In the genomic region with DNA sequence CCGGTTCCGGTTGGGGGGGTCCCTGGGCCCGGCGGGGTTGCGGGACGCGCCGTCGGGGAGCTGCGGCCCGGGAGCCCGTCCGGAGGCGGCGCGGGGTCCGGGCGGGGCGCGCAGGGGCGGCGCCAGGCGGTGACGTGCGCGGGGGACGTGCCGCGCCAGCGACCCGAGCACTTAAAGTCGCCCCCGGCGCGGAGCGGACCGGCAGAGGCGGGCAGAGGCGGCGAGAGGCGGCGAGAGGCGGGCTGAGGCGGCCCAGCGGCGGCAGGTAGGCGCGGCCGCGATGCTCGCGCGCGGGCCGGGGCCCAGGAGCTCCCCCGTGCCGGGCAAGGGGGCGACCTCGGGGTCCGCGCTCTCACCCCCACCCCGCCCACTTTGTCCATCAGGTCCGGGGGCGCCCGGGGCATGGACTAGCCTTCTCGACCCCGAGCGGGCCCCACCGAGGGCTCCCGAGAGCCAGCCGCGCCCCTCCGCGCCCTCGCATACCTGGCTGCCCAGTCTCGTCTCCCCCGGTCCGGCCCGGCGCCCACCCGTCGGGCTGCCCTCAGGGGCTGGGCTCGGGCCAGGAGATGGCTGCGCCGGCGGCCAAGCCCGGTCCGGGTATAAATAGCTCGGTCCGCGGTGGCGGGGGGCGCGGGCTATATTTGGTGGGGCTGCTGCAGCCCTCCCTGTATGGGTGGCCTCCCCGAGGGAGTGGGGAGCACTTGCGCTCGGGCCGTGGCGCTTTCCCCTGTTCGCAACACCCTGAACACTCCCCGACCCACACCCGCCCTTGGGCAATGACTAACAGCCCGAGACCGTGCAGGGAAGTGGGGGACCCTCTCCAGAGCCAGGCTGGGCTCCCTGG, we compare ENCODE assay signal across 1 cellular context.
TF ChIP-seq lines count a peak whose summit lies in the region.

A gene (plus strand): TSS at position 201 of the 844 bp plus-strand sequence. CDS start 6,967 bp downstream, outside the sequence.

TF ChIP-seq in H1, 55 proteins besides CTCF, POLR2A, EP300 and RAD21:
- TF ChIP-seq SIN3A (conservative IDR thresholded peaks at IDR 0.05 in 1 of 2, IDR thresholded peaks at IDR 0.05 in 1 of 2; ENCODE audit: low read depth in 1 of 2, low read length in 2 of 2) (no peak), KDM4A (IDR thresholded peaks at IDR 0.05; ENCODE audit: low read depth, low read length, severe bottlenecking) (no peak), CHD2 (IDR thresholded peaks at IDR 0.05; ENCODE audit: low read length) (no peak), NRF1 (IDR thresholded peaks at IDR 0.05; ENCODE audit: low read depth, low read length) (no peak), TAF1 (IDR thresholded peaks at IDR 0.05; ENCODE audit: low read depth, low read length) (peak; percentile 67; the same call in 1 of the 2 replicates), RNF2 (IDR thresholded peaks at IDR 0.05; ENCODE audit: borderline replicate concordance, low read depth, low read length, missing control alignments, poor library complexity, severe bottlenecking) (no peak), SAP30 (IDR thresholded peaks at IDR 0.05; ENCODE audit: insufficient read depth, insufficient replicate concordance, low read length) (no peak), SP2 (IDR thresholded peaks at IDR 0.05; ENCODE audit: low read length) (no peak), BACH1 (IDR thresholded peaks at IDR 0.05; ENCODE audit: low read length) (no peak), TBP (IDR thresholded peaks at IDR 0.05; ENCODE audit: low read depth, low read length) (peak; percentile 63; the same call in 1 of the 2 replicates), CBX5 (IDR thresholded peaks at IDR 0.05; ENCODE audit: low read depth, low read length) (no peak), PHF8 (conservative IDR thresholded peaks at IDR 0.05; ENCODE audit: low read depth, low read length) (peak; percentile 32; the same call in 1 of the 2 replicates), TEAD4 (IDR thresholded peaks at IDR 0.05; ENCODE audit: low read depth, low read length) (no peak), BCL11A (IDR thresholded peaks at IDR 0.05; ENCODE audit: low read depth in 2 of 2, low read length in 2 of 2) (no peak), JUN (IDR thresholded peaks at IDR 0.05; ENCODE audit: low read depth, low read length) (no peak), KDM5A (IDR thresholded peaks at IDR 0.05; ENCODE audit: low read length) (no peak), EZH2 (IDR thresholded peaks at IDR 0.05; ENCODE audit: low read depth, low read length, severe bottlenecking) (peak; percentile 47), RFX5 (IDR thresholded peaks at IDR 0.05; ENCODE audit: borderline replicate concordance, low read depth, low read length) (no peak), FOSL1 (IDR thresholded peaks at IDR 0.05; ENCODE audit: insufficient read depth, low read depth, low read length) (no peak), SP4 (IDR thresholded peaks at IDR 0.05; ENCODE audit: low read length) (no peak), JUND (IDR thresholded peaks at IDR 0.05; ENCODE audit: low read length) (no peak), ZNF274 (IDR thresholded peaks at IDR 0.05; ENCODE audit: borderline replicate concordance, extremely low read depth, low read length) (no peak), TCF12 (IDR thresholded peaks at IDR 0.05; ENCODE audit: low read depth, low read length) (no peak), EGR1 (IDR thresholded peaks at IDR 0.05; ENCODE audit: borderline replicate concordance, low read depth, low read length) (no peak), CTBP2 (IDR thresholded peaks at IDR 0.05; ENCODE audit: borderline replicate concordance, insufficient read depth, insufficient read length, low read length) (no peak), RBBP5 (IDR thresholded peaks at IDR 0.05; ENCODE audit: borderline replicate concordance, low read depth, low read length) (no peak), BRCA1 (IDR thresholded peaks at IDR 0.05; ENCODE audit: low read depth, low read length) (no peak), SUZ12 (IDR thresholded peaks at IDR 0.05; ENCODE audit: low read length) (peak; percentile 37; the same call in 1 of the 2 replicates), KDM1A (IDR thresholded peaks at IDR 0.05; ENCODE audit: borderline replicate concordance, low read length) (no peak), YY1 (IDR thresholded peaks at IDR 0.05; ENCODE audit: low read depth, low read length) (no peak), CHD1 (IDR thresholded peaks at IDR 0.05; ENCODE audit: low read depth, low read length) (no peak), SP1 (IDR thresholded peaks at IDR 0.05; ENCODE audit: low read depth, low read length) (no peak), RXRA (IDR thresholded peaks at IDR 0.05; ENCODE audit: insufficient read depth, low read depth, low read length) (no peak), HDAC6 (IDR thresholded peaks at IDR 0.05; ENCODE audit: low read depth, low read length) (no peak), CREB1 (IDR thresholded peaks at IDR 0.05) (peak; percentile 80), GABPA (IDR thresholded peaks at IDR 0.05; ENCODE audit: borderline replicate concordance, insufficient read depth, low read length) (no peak), NANOG (IDR thresholded peaks at IDR 0.05; ENCODE audit: insufficient read depth, low read depth, low read length, poor library complexity, severe bottlenecking) (no peak), GTF2F1 (IDR thresholded peaks at IDR 0.05; ENCODE audit: borderline replicate concordance, low read depth, low read length) (no peak), SRF (IDR thresholded peaks at IDR 0.05; ENCODE audit: low read depth, low read length) (no peak), SIX5 (IDR thresholded peaks at IDR 0.05; ENCODE audit: low read depth, low read length) (no peak), MAFK (IDR thresholded peaks at IDR 0.05; ENCODE audit: low read depth, low read length) (no peak), SIRT6 (IDR thresholded peaks at IDR 0.05; ENCODE audit: low read length) (no peak), POU5F1 (IDR thresholded peaks at IDR 0.05; ENCODE audit: low read depth, low read length) (no peak)
- TF ChIP-seq, protein P1, sequence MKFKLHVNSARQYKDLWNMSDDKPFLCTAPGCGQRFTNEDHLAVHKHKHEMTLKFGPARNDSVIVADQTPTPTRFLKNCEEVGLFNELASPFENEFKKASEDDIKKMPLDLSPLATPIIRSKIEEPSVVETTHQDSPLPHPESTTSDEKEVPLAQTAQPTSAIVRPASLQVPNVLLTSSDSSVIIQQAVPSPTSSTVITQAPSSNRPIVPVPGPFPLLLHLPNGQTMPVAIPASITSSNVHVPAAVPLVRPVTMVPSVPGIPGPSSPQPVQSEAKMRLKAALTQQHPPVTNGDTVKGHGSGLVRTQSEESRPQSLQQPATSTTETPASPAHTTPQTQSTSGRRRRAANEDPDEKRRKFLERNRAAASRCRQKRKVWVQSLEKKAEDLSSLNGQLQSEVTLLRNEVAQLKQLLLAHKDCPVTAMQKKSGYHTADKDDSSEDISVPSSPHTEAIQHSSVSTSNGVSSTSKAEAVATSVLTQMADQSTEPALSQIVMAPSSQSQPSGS (IDR thresholded peaks at IDR 0.05; ENCODE audit: low read length), result no peak
- TF ChIP-seq, protein P2, sequence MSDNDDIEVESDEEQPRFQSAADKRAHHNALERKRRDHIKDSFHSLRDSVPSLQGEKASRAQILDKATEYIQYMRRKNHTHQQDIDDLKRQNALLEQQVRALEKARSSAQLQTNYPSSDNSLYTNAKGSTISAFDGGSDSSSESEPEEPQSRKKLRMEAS (IDR thresholded peaks at IDR 0.05), result no peak
- TF ChIP-seq, protein P3, sequence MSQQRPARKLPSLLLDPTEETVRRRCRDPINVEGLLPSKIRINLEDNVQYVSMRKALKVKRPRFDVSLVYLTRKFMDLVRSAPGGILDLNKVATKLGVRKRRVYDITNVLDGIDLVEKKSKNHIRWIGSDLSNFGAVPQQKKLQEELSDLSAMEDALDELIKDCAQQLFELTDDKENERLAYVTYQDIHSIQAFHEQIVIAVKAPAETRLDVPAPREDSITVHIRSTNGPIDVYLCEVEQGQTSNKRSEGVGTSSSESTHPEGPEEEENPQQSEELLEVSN (IDR thresholded peaks at IDR 0.05), result no peak
- TF ChIP-seq, protein P4, sequence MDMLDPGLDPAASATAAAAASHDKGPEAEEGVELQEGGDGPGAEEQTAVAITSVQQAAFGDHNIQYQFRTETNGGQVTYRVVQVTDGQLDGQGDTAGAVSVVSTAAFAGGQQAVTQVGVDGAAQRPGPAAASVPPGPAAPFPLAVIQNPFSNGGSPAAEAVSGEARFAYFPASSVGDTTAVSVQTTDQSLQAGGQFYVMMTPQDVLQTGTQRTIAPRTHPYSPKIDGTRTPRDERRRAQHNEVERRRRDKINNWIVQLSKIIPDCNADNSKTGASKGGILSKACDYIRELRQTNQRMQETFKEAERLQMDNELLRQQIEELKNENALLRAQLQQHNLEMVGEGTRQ (IDR thresholded peaks at IDR 0.05; ENCODE audit: low read length), result no peak
